ENCODE assay signal across 8 cellular contexts in genomic region chr11:64742940-64743590, GRCh38. TPM values are rescaled to one million over a fixed set of nuclear protein-coding genes. Genes with fewer than 3 reads are reported as not detected.
DNase-seq lines count a peak whose midpoint lies in the region; ATAC-seq and TF ChIP-seq lines count a peak whose summit lies in the region.

No MANE protein-coding gene starts in this region.

- H3K4me1 Mint-ChIP-seq in natural killer cell treated with Interleukin-12 subunit alpha and Interleukin-12 subunit beta and Interleukin-15 and Interleukin-18, amount 100 ng/mL, for 72 hours (ENCODE audit: low read depth in 2 of 2), result peaks cover 24 to 29% of the 10 kb centered on the region in 2 donors

- H3K27ac ChIP-seq in fibroblast of lung (ENCODE audit: insufficient read depth, low read length) (no peak overlapping the region), stomach smooth muscle (ENCODE audit: low read length) (peak overlapping the region; percentile 77)

- H3K27me3 ChIP-seq in fibroblast of lung (ENCODE audit: control insufficient read depth, insufficient read depth, low read length), result peaks cover 18% of the 10 kb centered on the region
- H3K27me3 ChIP-seq in stomach smooth muscle (ENCODE audit: control insufficient read depth in 1 of 2, insufficient read depth in 2 of 2, low read length in 2 of 2), result no peaks in the 10 kb centered on the region

- peak overlapping the region; percentile 86 to 89 for H3K27ac Mint-ChIP-seq in natural killer cell treated with Interleukin-12 subunit alpha and Interleukin-12 subunit beta and Interleukin-15 and Interleukin-18, amount 100 ng/mL, for 72 hours

- H3K9me3 Mint-ChIP-seq in natural killer cell treated with Interleukin-12 subunit alpha and Interleukin-12 subunit beta and Interleukin-15 and Interleukin-18, amount 100 ng/mL, for 72 hours, result no peaks in the 10 kb centered on the region

- no peaks in the 10 kb centered on the region for H3K36me3 ChIP-seq in fibroblast of lung (ENCODE audit: control insufficient read depth, insufficient read depth, low read length)
- H3K36me3 ChIP-seq in stomach smooth muscle (ENCODE audit: control insufficient read depth in 2 of 2, insufficient read depth in 2 of 2, low read length in 2 of 2), result no peaks in the 10 kb centered on the region

- H3K9ac ChIP-seq in fibroblast of lung (ENCODE audit: insufficient read depth, low read length) (peak overlapping the region; percentile 63), stomach smooth muscle (ENCODE audit: low read length in 2 of 2) (peak overlapping the region; percentile 52 to 60)

- H3K4me3 ChIP-seq in fibroblast of lung (replicated peaks in 1 of 4; ENCODE audit: control extremely low read depth in 1 of 4, insufficient read depth in 1 of 4, low read depth in 3 of 4, low read length in 4 of 4), result peak overlapping the region in 3 of 4 experiments; percentile 46 to 56 (median 48)
- H3K4me3 ChIP-seq in stomach smooth muscle (ENCODE audit: low read length in 2 of 2), result peak overlapping the region; percentile 52 to 84

- DNase-seq in NCI-H82 (lab: John Stamatoyannopoulos, UW) (peak; percentile 47), NCI-H82 treated with DMSO at 0.1 percent for 48 hours (lab: John Stamatoyannopoulos, UW; ENCODE audit: unreplicated experiment) (no peak), NOMO-1 (lab: John Stamatoyannopoulos, UW; ENCODE audit: unreplicated experiment in 2 of 2) (peak; percentile 63 to 86), fibroblast of lung (ENCODE audit: low read depth in 2 of 2) (no peak), middle frontal gyrus (ENCODE audit: extremely low spot score, low spot score) (no peak)
- peak; percentile 87 to 90 for DNase-seq in activated T-cell treated with anti-CD3 and anti-CD28 coated beads, Interleukin-2, amount 50 U/mL, for 48 hours
- peak; percentile 88 for DNase-seq in natural killer cell treated with Interleukin-12 subunit alpha and Interleukin-12 subunit beta and Interleukin-15 and Interleukin-18, amount 100 ng/mL, for 72 hours (ENCODE audit: low spot score)

- H3K4me1 ChIP-seq in fibroblast of lung (ENCODE audit: control insufficient read depth, extremely low read depth, insufficient read depth, low read length) (peaks cover 22% of the 10 kb centered on the region), stomach smooth muscle (ENCODE audit: control insufficient read depth, insufficient read depth, low read length) (peaks cover 44% of the 10 kb centered on the region)

- H3K4me3 Mint-ChIP-seq in natural killer cell treated with Interleukin-12 subunit alpha and Interleukin-12 subunit beta and Interleukin-15 and Interleukin-18, amount 100 ng/mL, for 72 hours, result peak overlapping the region; percentile 95

- H4K20me1 ChIP-seq in fibroblast of lung (ENCODE audit: control insufficient read depth, extremely low read depth, insufficient read depth, low read length), result no peaks in the 10 kb centered on the region

- peak overlapping the region; percentile 80 for H3K4me2 ChIP-seq in fibroblast of lung (ENCODE audit: extremely low read depth, insufficient read depth, low read length)

- H3K36me3 Mint-ChIP-seq in natural killer cell treated with Interleukin-12 subunit alpha and Interleukin-12 subunit beta and Interleukin-15 and Interleukin-18, amount 100 ng/mL, for 72 hours, result no peaks in the 10 kb centered on the region

- ATAC-seq in natural killer cell treated with Interleukin-12 subunit alpha and Interleukin-12 subunit beta and Interleukin-15 and Interleukin-18, amount 100 ng/mL, for 72 hours, result peak; percentile 63 to 79

- H3K27me3 Mint-ChIP-seq in natural killer cell treated with Interleukin-12 subunit alpha and Interleukin-12 subunit beta and Interleukin-15 and Interleukin-18, amount 100 ng/mL, for 72 hours, result no peaks in the 10 kb centered on the region

- H3K79me2 ChIP-seq in fibroblast of lung (ENCODE audit: control insufficient read depth, insufficient read depth, low read length), result no peaks in the 10 kb centered on the region

- H3K9me3 ChIP-seq in fibroblast of lung (ENCODE audit: control insufficient read depth, insufficient read depth, low read depth, low read length) (no peaks in the 10 kb centered on the region), stomach smooth muscle (ENCODE audit: control insufficient read depth in 2 of 2, low read length in 2 of 2) (no peaks in the 10 kb centered on the region)

- peak overlapping the region; percentile 81 for H2AFZ ChIP-seq in fibroblast of lung (ENCODE audit: low read length)

- peak; percentile 53 to 65 for TF ChIP-seq CTCF in fibroblast of lung (conservative IDR thresholded peaks at IDR 0.05 in 1 of 2, IDR thresholded peaks at IDR 0.05 in 1 of 2; ENCODE audit: low read depth in 1 of 2, low read length in 2 of 2)

RNA-seq across cellular contexts. Expression of gene RASGRP2, which starts 0.9 kb away (rescaled TPM):
- 0.26 and 1.2 TPM in 2 replicates for total RNA-seq in fibroblast of lung
- 0.71 and 5.2 TPM in 2 replicates for polyA plus RNA-seq in fibroblast of lung
- polyA plus RNA-seq in fibroblast of lung (2012), result 1.8 and 9.9 TPM in 2 replicates
- polyA minus RNA-seq in fibroblast of lung (ENCODE audit: low replicate concordance), result 0.22 and 8.6 TPM in 2 replicates
- 10 to 100 TPM; 13.6 to 27.7 TPM for total RNA-seq in natural killer cell treated with Interleukin-12 subunit alpha and Interleukin-12 subunit beta and Interleukin-15 and Interleukin-18, amount 100 ng/mL, for 72 hours

RNA-seq across cellular contexts. Expression of gene PYGM, which starts 16.7 kb away (rescaled TPM):
- total RNA-seq in fibroblast of lung, result 0.26 and 0.50 TPM in 2 replicates
- polyA plus RNA-seq in fibroblast of lung, result 0.18 and 1.9 TPM in 2 replicates
- 0.22 and 3.1 TPM in 2 replicates for polyA plus RNA-seq in fibroblast of lung (2012)
- 0.11 and 4.9 TPM in 2 replicates for polyA minus RNA-seq in fibroblast of lung (ENCODE audit: low replicate concordance)
- total RNA-seq in natural killer cell treated with Interleukin-12 subunit alpha and Interleukin-12 subunit beta and Interleukin-15 and Interleukin-18, amount 100 ng/mL, for 72 hours, result 1 to 10 TPM; 4.7 to 5.6 TPM

RNA-seq across cellular contexts. Expression of gene NRXN2, which starts 20.1 kb away (rescaled TPM):
- total RNA-seq in fibroblast of lung, result under 0.01 and 0.26 TPM in 2 replicates
- polyA plus RNA-seq in fibroblast of lung, result 0.75 TPM in 1 of 2 replicates, not detected in the other
- polyA plus RNA-seq in fibroblast of lung (2012), result 0.24 and 1.3 TPM in 2 replicates
- 0.26 and 1.8 TPM in 2 replicates for polyA minus RNA-seq in fibroblast of lung (ENCODE audit: low replicate concordance)
- 1 to 10 TPM in 1 of 2 donors, under 1 TPM in 1; 0.74 to 1.3 TPM for total RNA-seq in natural killer cell treated with Interleukin-12 subunit alpha and Interleukin-12 subunit beta and Interleukin-15 and Interleukin-18, amount 100 ng/mL, for 72 hours

RNA-seq across cellular contexts. Expression of gene SF1, which starts 35.3 kb away (rescaled TPM):
- total RNA-seq in fibroblast of lung, result 62.7 and 78.9 TPM in 2 replicates
- polyA plus RNA-seq in fibroblast of lung, result 105 and 133 TPM in 2 replicates
- 147 and 153 TPM in 2 replicates for polyA plus RNA-seq in fibroblast of lung (2012)
- 73.2 and 89.6 TPM in 2 replicates for polyA minus RNA-seq in fibroblast of lung (ENCODE audit: low replicate concordance)
- 100 to 1,000 TPM; 376 to 425 TPM for total RNA-seq in natural killer cell treated with Interleukin-12 subunit alpha and Interleukin-12 subunit beta and Interleukin-15 and Interleukin-18, amount 100 ng/mL, for 72 hours

RNA-seq across cellular contexts. Expression of gene MAP4K2, which starts 59.9 kb away (rescaled TPM):
- total RNA-seq in fibroblast of lung, result 4.9 and 9.2 TPM in 2 replicates
- polyA plus RNA-seq in fibroblast of lung, result 6.4 and 9.2 TPM in 2 replicates
- polyA plus RNA-seq in fibroblast of lung (2012), result 6.5 and 12.0 TPM in 2 replicates
- 34.1 and 53.5 TPM in 2 replicates for polyA minus RNA-seq in fibroblast of lung (ENCODE audit: low replicate concordance)
- total RNA-seq in natural killer cell treated with Interleukin-12 subunit alpha and Interleukin-12 subunit beta and Interleukin-15 and Interleukin-18, amount 100 ng/mL, for 72 hours, result 10 to 100 TPM; 17.6 to 47.1 TPM

Comparison
In these comparisons a context has a peak if more than half of its experiments do, and no peak if none do; other contexts are left out.
1. DNase-seq: peak in NCI-H82 (single experiment), NOMO-1 (2 of 2), activated T-cell treated with anti-CD3 and anti-CD28 coated beads, Interleukin-2, amount 50 U/mL, for 48 hours (2 of 2) and natural killer cell treated with Interleukin-12 subunit alpha and Interleukin-12 subunit beta and Interleukin-15 and Interleukin-18, amount 100 ng/mL, for 72 hours (single experiment); none in NCI-H82 treated with DMSO at 0.1 percent for 48 hours (single experiment), fibroblast of lung (0 of 2) and middle frontal gyrus (single experiment).